Comparison of ENCODE assay signal across 24 cellular contexts in the genomic region with DNA sequence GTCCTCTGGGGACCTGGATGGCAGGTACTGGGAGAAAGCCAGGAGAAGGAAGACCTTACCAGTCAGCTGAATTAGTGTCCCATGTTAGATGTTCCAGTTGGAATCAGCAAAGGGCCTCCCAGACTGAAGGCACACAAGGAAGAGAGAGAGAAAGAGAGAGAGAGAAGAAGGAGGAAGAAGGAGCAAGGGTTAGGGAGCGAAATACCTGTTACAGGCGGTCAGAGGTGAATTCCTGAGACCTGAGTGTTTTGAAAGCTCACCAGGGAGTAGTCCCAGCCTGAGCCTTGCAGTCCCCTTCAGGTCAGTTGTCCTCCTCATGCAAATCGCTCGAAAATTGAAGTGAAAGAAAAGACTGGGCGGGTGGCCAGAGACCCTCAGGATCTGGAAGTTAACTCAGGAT.
A peak's percentile ranks its signal among the peaks of the same experiment; 100 is the strongest.
DNase-seq lines count a peak whose midpoint lies in the region; ATAC-seq, FAIRE-seq and TF ChIP-seq lines count a peak whose summit lies in the region.
"Had no signal": no experiment of that assay in that cellular context is flagged by ENCODE, and none has a peak within 500 bp of the region (broad histone marks: within the 10 kb centered on the region; RNA-seq: fewer than 3 reads in every experiment).

No MANE protein-coding gene starts in this region.

- peak overlapping the region in 2 of 3 experiments; percentile 81 to 82 for H3K27ac Mint-ChIP-seq in nephron
- H3K27ac Mint-ChIP-seq in activated CD4-positive, alpha-beta memory T cell treated with anti-CD3 and anti-CD28 coated beads for 36 hours = no peak overlapping the region
- no peak overlapping the region for H3K27ac Mint-ChIP-seq in activated naive CD8-positive, alpha-beta T cell treated with anti-CD3 and anti-CD28 coated beads, Interleukin-2, amount 50 U/mL, for 24 hours
- H3K27ac Mint-ChIP-seq: B cell; CD4-positive, CD25-positive, alpha-beta regulatory T cell; CD8-positive, alpha-beta T cell; HFFc6 had no signal

- POLR2A ChIA-PET in activated CD4-positive, alpha-beta memory T cell treated with anti-CD3 and anti-CD28 coated beads for 36 hours (lab: Charles Lee) = no interaction called here

- DNase-seq in LoVo (ENCODE audit: low spot score) (peak; percentile 4), bronchial epithelial cell (ENCODE audit: low read depth) (peak; percentile 39), testis (no peak)
- DNase-seq in activated CD4-positive, alpha-beta memory T cell treated with anti-CD3 and anti-CD28 coated beads for 36 hours = no peak
- DNase-seq in activated naive CD8-positive, alpha-beta T cell treated with anti-CD3 and anti-CD28 coated beads, Interleukin-2, amount 50 U/mL, for 24 hours = no peak
- DNase-seq: Caco-2; CD4-positive, CD25-positive, alpha-beta regulatory T cell; CD8-positive, alpha-beta T cell; DMS153; DND-41; GOT3; HFFc6 had no signal

- CTCF ChIA-PET in activated CD4-positive, alpha-beta memory T cell treated with anti-CD3 and anti-CD28 coated beads for 36 hours (lab: Charles Lee) = no interaction called here

- no peak overlapping the region for H3K27ac ChIP-seq in testis
- H3K27ac ChIP-seq: 22Rv1, BLaER1, C4-2B had no signal

- intact Hi-C loops in testis (cut with DNase I; ENCODE audit: low total_unique reads) = no loop called here
- intact Hi-C loops in activated CD4-positive, alpha-beta memory T cell treated with anti-CD3 and anti-CD28 coated beads for 36 hours (cut with micrococcal nuclease) = no loop called here

- 67 to 93% methylated on average over 4 to 5 of the region's 5 CpGs for WGBS in testis, 2 donors

- TF ChIP-seq CTCF in bronchial epithelial cell (IDR thresholded peaks at IDR 0.05; ENCODE audit: insufficient read depth, low read length, severe bottlenecking) (no peak), nephron (IDR thresholded peaks at IDR 0.05; ENCODE audit: unreplicated experiment in 3 of 3) (no peak), testis (IDR thresholded peaks at IDR 0.05) (no peak)

- FAIRE-seq in bronchial epithelial cell (lab: Jason Lieb, UNC) = no peak
- FAIRE-seq: A204.1, G401.6, GM12892, H54 had no signal

- TF ChIP-seq POLR2A in testis (IDR thresholded peaks at IDR 0.05) = no peak

- no peak overlapping the region for H3K4me3 ChIP-seq in bronchial epithelial cell (ENCODE audit: low read depth, low read length)
- no peak overlapping the region for H3K4me3 ChIP-seq in testis
- H3K4me3 ChIP-seq: BLaER1, HAP-1 had no signal

- H3K4me1 Mint-ChIP-seq in nephron = peaks cover 20% of the 10 kb centered on the region
- no peaks in the 10 kb centered on the region for H3K4me1 Mint-ChIP-seq in activated CD4-positive, alpha-beta memory T cell treated with anti-CD3 and anti-CD28 coated beads for 36 hours (ENCODE audit: low read depth)
- H3K4me1 Mint-ChIP-seq in activated naive CD8-positive, alpha-beta T cell treated with anti-CD3 and anti-CD28 coated beads, Interleukin-2, amount 50 U/mL, for 24 hours = no peaks in the 10 kb centered on the region
- H3K4me1 Mint-ChIP-seq: B cell; CD4-positive, CD25-positive, alpha-beta regulatory T cell had no signal

- ATAC-seq in esophagus mucosa = peak; percentile 43
- no peak for ATAC-seq in HG02798 (IDR thresholded peaks at IDR 0.05; ENCODE audit: poor library complexity, unreplicated experiment)
- ATAC-seq in activated naive CD8-positive, alpha-beta T cell treated with anti-CD3 and anti-CD28 coated beads, Interleukin-2, amount 50 U/mL, for 24 hours = no peak
- ATAC-seq: CD8-positive, alpha-beta T cell had no signal

- H3K4me3 Mint-ChIP-seq in nephron = no peak overlapping the region
- H3K4me3 Mint-ChIP-seq in activated CD4-positive, alpha-beta memory T cell treated with anti-CD3 and anti-CD28 coated beads for 36 hours = no peak overlapping the region
- H3K4me3 Mint-ChIP-seq in activated naive CD8-positive, alpha-beta T cell treated with anti-CD3 and anti-CD28 coated beads, Interleukin-2, amount 50 U/mL, for 24 hours = no peak overlapping the region
- H3K4me3 Mint-ChIP-seq: B cell; CD4-positive, CD25-positive, alpha-beta regulatory T cell; CD8-positive, alpha-beta T cell; HFFc6 had no signal

- peaks cover 20% of the 10 kb centered on the region for H3K9me3 Mint-ChIP-seq in nephron
- H3K9me3 Mint-ChIP-seq in activated CD4-positive, alpha-beta memory T cell treated with anti-CD3 and anti-CD28 coated beads for 36 hours = no peaks in the 10 kb centered on the region
- no peaks in the 10 kb centered on the region for H3K9me3 Mint-ChIP-seq in activated naive CD8-positive, alpha-beta T cell treated with anti-CD3 and anti-CD28 coated beads, Interleukin-2, amount 50 U/mL, for 24 hours
- H3K9me3 Mint-ChIP-seq: CD8-positive, alpha-beta T cell had no signal

- no peaks in the 10 kb centered on the region for H3K27me3 ChIP-seq in bronchial epithelial cell (ENCODE audit: control insufficient read depth, insufficient read depth, low read length)
- H3K27me3 ChIP-seq in testis = no peaks in the 10 kb centered on the region

- H3K9me3 ChIP-seq in testis = no peaks in the 10 kb centered on the region
- H3K9me3 ChIP-seq: Caco-2, HAP-1 had no signal

- H3K27me3 Mint-ChIP-seq in nephron (ENCODE audit: low read depth) = peaks cover 3% of the 10 kb centered on the region
- H3K27me3 Mint-ChIP-seq in activated CD4-positive, alpha-beta memory T cell treated with anti-CD3 and anti-CD28 coated beads for 36 hours = no peaks in the 10 kb centered on the region
- H3K27me3 Mint-ChIP-seq in activated naive CD8-positive, alpha-beta T cell treated with anti-CD3 and anti-CD28 coated beads, Interleukin-2, amount 50 U/mL, for 24 hours = no peaks in the 10 kb centered on the region

- no peaks in the 10 kb centered on the region for H3K36me3 Mint-ChIP-seq in nephron (ENCODE audit: low read depth)
- no peaks in the 10 kb centered on the region for H3K36me3 Mint-ChIP-seq in activated CD4-positive, alpha-beta memory T cell treated with anti-CD3 and anti-CD28 coated beads for 36 hours
- no peaks in the 10 kb centered on the region for H3K36me3 Mint-ChIP-seq in activated naive CD8-positive, alpha-beta T cell treated with anti-CD3 and anti-CD28 coated beads, Interleukin-2, amount 50 U/mL, for 24 hours (ENCODE audit: low read depth)
- H3K36me3 Mint-ChIP-seq: CD4-positive, CD25-positive, alpha-beta regulatory T cell; CD8-positive, alpha-beta T cell had no signal

- no peaks in the 10 kb centered on the region for H3K36me3 ChIP-seq in bronchial epithelial cell (ENCODE audit: control insufficient read depth, insufficient read depth, low read length)
- no peaks in the 10 kb centered on the region for H3K36me3 ChIP-seq in testis (ENCODE audit: low read depth, missing control alignments)
- H3K36me3 ChIP-seq: BLaER1, HAP-1 had no signal

- no peaks in the 10 kb centered on the region for H3K4me1 ChIP-seq in testis
- H3K4me1 ChIP-seq: BLaER1, Caco-2 had no signal

Comparison
In these comparisons a context has a peak if more than half of its experiments do, and no peak if none do; other contexts are left out.
1. DNase-seq: peak in LoVo (single experiment) and bronchial epithelial cell (single experiment); none in testis (single experiment), activated CD4-positive, alpha-beta memory T cell treated with anti-CD3 and anti-CD28 coated beads for 36 hours (single experiment) and activated naive CD8-positive, alpha-beta T cell treated with anti-CD3 and anti-CD28 coated beads, Interleukin-2, amount 50 U/mL, for 24 hours (single experiment).
2. H3K27ac Mint-ChIP-seq: peak in nephron (2 of 3); none in activated CD4-positive, alpha-beta memory T cell treated with anti-CD3 and anti-CD28 coated beads for 36 hours (single experiment) and activated naive CD8-positive, alpha-beta T cell treated with anti-CD3 and anti-CD28 coated beads, Interleukin-2, amount 50 U/mL, for 24 hours (single experiment).